In genomic region chr11:46099973-46100335, GRCh38 we compare ENCODE assay signal across 8 cellular contexts. TPM values are rescaled to one million over a fixed set of nuclear protein-coding genes. Genes with fewer than 3 reads are reported as not detected.
A peak's percentile ranks its signal among the peaks of the same experiment; 100 is the strongest.
DNase-seq lines count a peak whose midpoint lies in the region; FAIRE-seq lines count a peak whose summit lies in the region.

No MANE protein-coding gene starts in this region.

- H3K4me1 ChIP-seq in ACC112 (ENCODE audit: control insufficient read depth, insufficient read depth, low read length, unreplicated experiment) (peaks cover 25% of the 10 kb centered on the region), mesenchymal stem cell (ENCODE audit: control insufficient read depth, insufficient read depth, low read depth, low read length) (peaks cover 2% of the 10 kb centered on the region)

- H3K27ac ChIP-seq in ACC112 (ENCODE audit: low read depth, low read length) (peak overlapping the region; percentile 75), mesenchymal stem cell (ENCODE audit: low read length, poor library complexity, severe bottlenecking) (no peak overlapping the region)

- peaks cover 10% of the 10 kb centered on the region for H3K79me1 ChIP-seq in mesenchymal stem cell (replicated peaks; ENCODE audit: low read length, poor library complexity, severe bottlenecking)

- no peak overlapping the region for H3K4me2 ChIP-seq in mesenchymal stem cell (ENCODE audit: low read length, poor library complexity, severe bottlenecking)

- FAIRE-seq in GM19239 (lab: Jason Lieb, UNC), result peak; percentile 91

- peak overlapping the region; percentile 94 for H3K9ac ChIP-seq in mesenchymal stem cell (ENCODE audit: low read length)

- no peak overlapping the region for H4K91ac ChIP-seq in mesenchymal stem cell (ENCODE audit: low read length)

- H3K27me3 ChIP-seq in ACC112 (ENCODE audit: insufficient read depth, low read length) (no peaks in the 10 kb centered on the region), mesenchymal stem cell (ENCODE audit: control insufficient read depth in 1 of 2, insufficient read depth in 1 of 2, low read length in 2 of 2) (no peaks in the 10 kb centered on the region)

- H3K27ac Mint-ChIP-seq in activated T-helper 2 cell treated with anti-CD3 and anti-CD28 coated beads, Interferon-gamma antibody, Interleukin-2, Interleukin-4, amounts not matched to agents 10 μg/mL and 5 μg/mL and 100 μg/mL, durations not matched to agents 14 hours and 24 hours and 36 hours, result peak overlapping the region; percentile 76

- H4K8ac ChIP-seq in mesenchymal stem cell (ENCODE audit: low read length), result no peak overlapping the region

- H3K27me3 Mint-ChIP-seq in activated T-helper 2 cell treated with anti-CD3 and anti-CD28 coated beads, Interferon-gamma antibody, Interleukin-2, Interleukin-4, amounts not matched to agents 10 μg/mL and 5 μg/mL and 100 μg/mL, durations not matched to agents 14 hours and 24 hours and 36 hours (ENCODE audit: low read depth), result no peaks in the 10 kb centered on the region

- no peak overlapping the region for H3K4ac ChIP-seq in mesenchymal stem cell (ENCODE audit: low read depth in 1 of 2, low read length in 2 of 2)

- H2AFZ ChIP-seq in ACC112 (ENCODE audit: low read length, unreplicated experiment), result peak overlapping the region; percentile 83
- H2AFZ ChIP-seq in mesenchymal stem cell (ENCODE audit: low read depth, low read length), result no peak overlapping the region

- no peak overlapping the region for H2AK5ac ChIP-seq in mesenchymal stem cell (ENCODE audit: low read length, severe bottlenecking)

- DNase-seq in GM19239 (ENCODE audit: insufficient read length, low spot score) (no peak), mesenchymal stem cell (peak; percentile 52), DMS153 (lab: John Stamatoyannopoulos, UW) (no peak), GOT3 (lab: John Stamatoyannopoulos, UW) (no peak), midbrain (lab: John Stamatoyannopoulos, UW) (no peak), NOMO-1 treated with dmso at 0.1 percent for 144 hours (lab: John Stamatoyannopoulos, UW; ENCODE audit: unreplicated experiment) (no peak)
- no peak for DNase-seq in activated T-helper 2 cell treated with anti-CD3 and anti-CD28 coated beads, Interferon-gamma antibody, Interleukin-2, Interleukin-4, amounts not matched to agents 10 μg/mL and 5 μg/mL and 100 μg/mL, durations not matched to agents 14 hours and 24 hours and 36 hours (ENCODE audit: low spot score)

- peaks cover 24% of the 10 kb centered on the region for H3K4me1 Mint-ChIP-seq in activated T-helper 2 cell treated with anti-CD3 and anti-CD28 coated beads, Interferon-gamma antibody, Interleukin-2, Interleukin-4, amounts not matched to agents 10 μg/mL and 5 μg/mL and 100 μg/mL, durations not matched to agents 14 hours and 24 hours and 36 hours (ENCODE audit: low read depth)

- no peaks in the 10 kb centered on the region for H3K9me3 ChIP-seq in mesenchymal stem cell (ENCODE audit: control insufficient read depth, low read length)

- no peak overlapping the region for H3K14ac ChIP-seq in mesenchymal stem cell (ENCODE audit: low read length in 2 of 2)

- no peak overlapping the region for H2BK120ac ChIP-seq in mesenchymal stem cell (ENCODE audit: low read depth, low read length)

- no peaks in the 10 kb centered on the region for H3K36me3 ChIP-seq in ACC112 (ENCODE audit: insufficient read depth, low read length)
- no peaks in the 10 kb centered on the region for H3K36me3 ChIP-seq in mesenchymal stem cell (ENCODE audit: control insufficient read depth in 1 of 2, insufficient read depth in 2 of 2, low read depth in 1 of 2, low read length in 2 of 2)

- no peak overlapping the region for H2BK5ac ChIP-seq in mesenchymal stem cell (ENCODE audit: low read depth, low read length, poor library complexity, severe bottlenecking)

- intact Hi-C loops in activated T-helper 2 cell treated with anti-CD3 and anti-CD28 coated beads, Interferon-gamma antibody, Interleukin-2, Interleukin-4, amounts not matched to agents 10 μg/mL and 5 μg/mL and 100 μg/mL, durations not matched to agents 14 hours and 24 hours and 36 hours (cut with micrococcal nuclease), result no loop called here

- no peak overlapping the region for H3K18ac ChIP-seq in mesenchymal stem cell (ENCODE audit: low read depth in 1 of 2, low read length in 2 of 2)

- peak overlapping the region; percentile 72 for H3K4me3 ChIP-seq in ACC112 (ENCODE audit: low read depth, low read length)
- H3K4me3 ChIP-seq in mesenchymal stem cell (ENCODE audit: insufficient read depth in 1 of 2, low read depth in 1 of 2, low read length in 2 of 2), result peak overlapping the region in 1 of 2 experiments; percentile 68

- whole genome bisulfite sequencing in mesenchymal stem cell, result no CpG with 5 or more reads among the region's 1 CpG

- no peaks in the 10 kb centered on the region for H3K9me3 Mint-ChIP-seq in activated T-helper 2 cell treated with anti-CD3 and anti-CD28 coated beads, Interferon-gamma antibody, Interleukin-2, Interleukin-4, amounts not matched to agents 10 μg/mL and 5 μg/mL and 100 μg/mL, durations not matched to agents 14 hours and 24 hours and 36 hours

- H3K79me2 ChIP-seq in ACC112 (ENCODE audit: control insufficient read depth, insufficient read depth, low read length, unreplicated experiment), result peaks cover 80% of the 10 kb centered on the region

- peaks cover 2% of the 10 kb centered on the region for H3K36me3 Mint-ChIP-seq in activated T-helper 2 cell treated with anti-CD3 and anti-CD28 coated beads, Interferon-gamma antibody, Interleukin-2, Interleukin-4, amounts not matched to agents 10 μg/mL and 5 μg/mL and 100 μg/mL, durations not matched to agents 14 hours and 24 hours and 36 hours (ENCODE audit: low read depth)

- no peak overlapping the region for H2BK15ac ChIP-seq in mesenchymal stem cell (ENCODE audit: low read depth, poor library complexity, severe bottlenecking)

- no peak overlapping the region for H2BK12ac ChIP-seq in mesenchymal stem cell (ENCODE audit: low read length in 2 of 2)

- peak overlapping the region; percentile 52 for H3K4me3 Mint-ChIP-seq in activated T-helper 2 cell treated with anti-CD3 and anti-CD28 coated beads, Interferon-gamma antibody, Interleukin-2, Interleukin-4, amounts not matched to agents 10 μg/mL and 5 μg/mL and 100 μg/mL, durations not matched to agents 14 hours and 24 hours and 36 hours (ENCODE audit: low read depth)

- no peak overlapping the region for H3K23ac ChIP-seq in mesenchymal stem cell (ENCODE audit: low read length in 2 of 2)

RNA-seq across cellular contexts. Expression of gene PHF21A, which starts 21.3 kb away (rescaled TPM):
- 35.7 and 38.3 TPM in 2 replicates for total RNA-seq in activated T-helper 2 cell treated with anti-CD3 and anti-CD28 coated beads, Interferon-gamma antibody, Interleukin-2, Interleukin-4, amounts not matched to agents 10 μg/mL and 5 μg/mL and 100 μg/mL, durations not matched to agents 14 hours and 24 hours and 36 hours
- polyA plus RNA-seq in mesenchymal stem cell (2013, experiment 1 of 2), result 48.0 TPM
- 50.3 TPM for polyA plus RNA-seq in mesenchymal stem cell (2013, experiment 2 of 2)
